In genomic region chr11:110173775-110174644, GRCh38 we compare ENCODE assay signal across 9 cellular contexts.
DNase-seq lines count a peak whose midpoint lies in the region; ATAC-seq lines count a peak whose summit lies in the region.
"Had no signal": no experiment of that assay in that cellular context is flagged by ENCODE, and none has a peak within 500 bp of the region (broad histone marks: within the 10 kb centered on the region; RNA-seq: fewer than 3 reads in every experiment).

No MANE protein-coding gene starts in this region.

- in situ Hi-C loops in SK-MEL-5 (cut with HindIII; ENCODE audit: low pct_unique_long_range_greater_than_20kb, low sequenced_read_pairs): no loop called here

- DNase-seq in DMS153 (lab: John Stamatoyannopoulos, UW): peak; percentile 21
- no peak for DNase-seq in DMS153 treated with DMSO at 0.1 percent for 48 hours (lab: John Stamatoyannopoulos, UW; ENCODE audit: unreplicated experiment)
- DNase-seq in SK-MEL-5 (ENCODE audit: low read depth, low spot score): peak; percentile 62
- DNase-seq in activated naive CD8-positive, alpha-beta T cell treated with anti-CD3 and anti-CD28 coated beads, Interleukin-2, amount 50 U/mL, for 16 hours (ENCODE audit: low read depth, low spot score): peak; percentile 13
- DNase-seq in right cardiac atrium: peak; percentile 67 to 85 (median 75)
- peak; percentile 79 for DNase-seq in retina
- no peak for DNase-seq in middle frontal gyrus (ENCODE audit: extremely low spot score, low spot score)

- ATAC-seq in HG03066 (IDR thresholded peaks at IDR 0.05; ENCODE audit: low read depth, unreplicated experiment) (peak; percentile 57), right cardiac atrium (peak; percentile 71 to 83)

- H3K4me1 ChIP-seq in right cardiac atrium (ENCODE audit: control insufficient read depth, insufficient read depth, low read length): no peaks in the 10 kb centered on the region

- H3K27ac ChIP-seq in right cardiac atrium (ENCODE audit: low read length): no peak overlapping the region
- H3K27ac ChIP-seq: BLaER1 treated with 17β-estradiol and CSF1 and Interleukin-3, amounts not matched to agents 10 nM and 100 nM had no signal

- H3K4me3 ChIP-seq in right cardiac atrium (ENCODE audit: low read length): peak overlapping the region; percentile 12
- H3K4me3 ChIP-seq: BLaER1 treated with 17β-estradiol and CSF1 and Interleukin-3, amounts not matched to agents 10 nM and 100 nM had no signal

- no peaks in the 10 kb centered on the region for H3K9me3 ChIP-seq in right cardiac atrium (ENCODE audit: control insufficient read depth, low read length)
- H3K9me3 ChIP-seq: BLaER1 treated with 17β-estradiol and CSF1 and Interleukin-3, amounts not matched to agents 10 nM and 100 nM had no signal

- intact Hi-C loops in right cardiac atrium (cut with DNase I): loop anchor here in 2 of 4 donors (10.0 kb wide), 1 partner anchor 229 kb away; no protein-coding TSS in a partner anchor

- no peaks in the 10 kb centered on the region for H3K27me3 ChIP-seq in right cardiac atrium (ENCODE audit: control insufficient read depth, insufficient read depth)
- H3K27me3 ChIP-seq: BLaER1 treated with 17β-estradiol and CSF1 and Interleukin-3, amounts not matched to agents 10 nM and 100 nM had no signal

- 9% methylated on average over 14 of the region's 14 CpGs for WGBS in right cardiac atrium

Comparison
In these comparisons a context has a peak if more than half of its experiments do, and no peak if none do; other contexts are left out.
1. DNase-seq: peak in DMS153 (single experiment), SK-MEL-5 (single experiment), activated naive CD8-positive, alpha-beta T cell treated with anti-CD3 and anti-CD28 coated beads, Interleukin-2, amount 50 U/mL, for 16 hours (single experiment), right cardiac atrium (3 of 3) and retina (single experiment); none in DMS153 treated with DMSO at 0.1 percent for 48 hours (single experiment) and middle frontal gyrus (single experiment).